ENCODE assay signal across 37 cellular contexts in the genomic region with DNA sequence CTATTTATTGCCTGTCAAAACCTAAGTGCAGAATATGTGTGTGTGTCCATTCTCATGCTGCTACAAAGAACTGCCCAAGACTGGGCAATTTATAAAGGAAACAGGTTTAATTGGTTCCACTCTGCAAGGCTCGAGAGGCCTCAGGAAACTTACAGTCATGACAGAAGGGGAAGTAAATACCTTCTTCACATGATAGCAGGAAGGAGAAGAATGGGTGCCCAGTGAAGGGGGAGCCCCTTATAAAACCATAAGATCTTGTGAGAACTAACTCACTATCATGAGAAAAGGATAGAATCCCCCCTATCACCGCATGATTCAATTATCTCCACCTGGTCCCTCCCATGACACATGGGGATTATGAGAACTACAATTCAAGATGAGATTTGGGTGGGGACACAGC.
"Had no signal": no experiment of that assay in that cellular context is flagged by ENCODE, and none has a peak within 500 bp of the region (broad histone marks: within the 10 kb centered on the region; RNA-seq: fewer than 3 reads in every experiment).

No MANE protein-coding gene starts in this region.

- DNase-seq: Karpas-422, Kasumi-1, KG1, MG63, MM.1S, MV-4-11, NCI-H1048, NCI-H1092, NCI-H1092 treated with DMSO at 0.1 percent for 48 hours, NCI-H1105, NCI-H1105 treated with DMSO at 0.1 percent for 48 hours, NCI-H1417, NCI-H1417 treated with DMSO at 0.1 percent for 48 hours, NCI-H1436, NCI-H1436 treated with DMSO at 0.1 percent for 48 hours, NCI-H146, NCI-H1694, NCI-H1694 treated with DMSO at 0.1 percent for 48 hours, NCI-H187, NCI-H187 treated with DMSO at 0.1 percent for 48 hours, NCI-H1930, NCI-H2029, NCI-H2029 treated with DMSO at 0.1 percent for 48 hours, NCI-H2081, NCI-H2081 treated with DMSO at 0.1 percent for 48 hours, NCI-H2107, NCI-H2171, NCI-H2171 treated with DMSO at 0.1 percent for 48 hours, NCI-H2227 treated with DMSO at 0.1 percent for 48 hours, NCI-H226, NCI-H345, NCI-H446, NCI-H446 treated with DMSO at 0.1 percent for 48 hours, NCI-H510A, NCI-H510A treated with DMSO at 0.1 percent for 48 hours, NCI-H524, NCI-H524 treated with DMSO at 0.1 percent for 48 hours had no signal

- H3K4me3 ChIP-seq: MG63 had no signal
